ENCODE assay signal across 37 cellular contexts in genomic region chr19:13342672-13343071, GRCh38.
"Had no signal": no experiment of that assay in that cellular context is flagged by ENCODE, and none has a peak within 500 bp of the region (broad histone marks: within the 10 kb centered on the region; RNA-seq: fewer than 3 reads in every experiment).

No MANE protein-coding gene starts in this region.

- DNase-seq: activated effector memory CD4-positive, alpha-beta T cell treated with anti-CD3 and anti-CD28 coated beads, Interleukin-2, amount 50 U/mL, for 16 hours; activated effector memory CD4-positive, alpha-beta T cell treated with Interleukin-2 at 50 U/mL for 16 hours; activated gamma-delta T cell; activated gamma-delta T cell treated with Interleukin-2 at 50 U/mL for 16 hours; activated naive CD4-positive, alpha-beta T cell; activated naive CD4-positive, alpha-beta T cell treated with anti-CD3 and anti-CD28 coated beads for 36 hours; activated naive CD4-positive, alpha-beta T cell treated with anti-CD3 and anti-CD28 coated beads, Interleukin-2, amount 10 ng/mL, durations not matched to agents 7 days and 5 days; activated naive CD4-positive, alpha-beta T cell treated with anti-CD3 and anti-CD28 coated beads, Interleukin-2, amount 50 U/mL, for 16 hours; activated naive CD4-positive, alpha-beta T cell treated with Interleukin-2 at 50 U/mL for 16 hours; activated naive CD8-positive, alpha-beta T cell treated with anti-CD3 and anti-CD28 coated beads for 36 hours; activated naive CD8-positive, alpha-beta T cell treated with anti-CD3 and anti-CD28 coated beads, Interleukin-2, amount 10 ng/mL, durations not matched to agents 7 days and 5 days; activated naive CD8-positive, alpha-beta T cell treated with anti-CD3 and anti-CD28 coated beads, Interleukin-2, amount 50 U/mL, for 24 hours; activated T-cell treated with anti-CD3 and anti-CD28 coated beads, Interleukin-2, amount 50 U/mL, for 24 hours; activated T-cell treated with anti-CD3 and anti-CD28 coated beads, Interleukin-2, amount 50 U/mL, for 4 hours; activated T-cell treated with anti-CD3 and anti-CD28 coated beads, Interleukin-2, amount 50 U/mL, for 48 hours; activated T-cell treated with anti-CD3 and anti-CD28 coated beads, Interleukin-2, amount 50 U/mL, for 72 hours; adrenal gland; amniotic stem cell; amygdala; anterior cingulate cortex; aorta; body of pancreas; brain microvascular endothelial cell; central memory CD4-positive, alpha-beta T cell; cerebellar nuclear complex had no signal

- FAIRE-seq: astrocyte had no signal

- H3K27ac Mint-ChIP-seq: activated naive CD4-positive, alpha-beta T cell treated with anti-CD3 and anti-CD28 coated beads for 36 hours; activated naive CD4-positive, alpha-beta T cell treated with anti-CD3 and anti-CD28 coated beads, Interleukin-2, amount 50 U/mL, for 24 hours; activated naive CD4-positive, alpha-beta T cell treated with anti-CD3 and anti-CD28 coated beads, Interleukin-2, amount 50 U/mL, for 72 hours; activated naive CD8-positive, alpha-beta T cell; activated naive CD8-positive, alpha-beta T cell treated with anti-CD3 and anti-CD28 coated beads for 36 hours; activated naive CD8-positive, alpha-beta T cell treated with anti-CD3 and anti-CD28 coated beads, Interleukin-2, amount 10 ng/mL, durations not matched to agents 7 days and 5 days; activated naive CD8-positive, alpha-beta T cell treated with anti-CD3 and anti-CD28 coated beads, Interleukin-2, amount 50 U/mL, for 24 hours; activated T-cell treated with anti-CD3 and anti-CD28 coated beads, Interleukin-2, amount 50 U/mL, for 24 hours; activated T-cell treated with anti-CD3 and anti-CD28 coated beads, Interleukin-2, amount 50 U/mL, for 72 hours; activated T-helper 1 cell treated with anti-CD3 and anti-CD28 coated beads, Interleukin-12 subunit alpha, Interleukin-12 subunit beta, Interleukin-2, Interleukin-4 antibody, amounts not matched to agents 30 ng/mL and 10 ng/mL and 1 ng/mL, durations not matched to agents 14 hours and 24 hours and 36 hours; activated T-helper 17 cell treated with anti-CD3 and anti-CD28 coated beads, Interleukin-2, amount 50 U/mL, for 72 hours; activated T-helper 2 cell treated with anti-CD3 and anti-CD28 coated beads, Interferon-gamma antibody, Interleukin-2, Interleukin-4, amounts not matched to agents 10 μg/mL and 5 μg/mL and 100 μg/mL, durations not matched to agents 14 hours and 24 hours and 36 hours; brain had no signal

- ATAC-seq: activated naive CD4-positive, alpha-beta T cell treated with anti-CD3 and anti-CD28 coated beads, Interleukin-2, amount 50 U/mL, for 72 hours; activated naive CD8-positive, alpha-beta T cell treated with anti-CD3 and anti-CD28 coated beads, Interleukin-2, amount 50 U/mL, for 24 hours; activated T-cell treated with anti-CD3 and anti-CD28 coated beads, Interleukin-2, amount 50 U/mL, for 4 hours; activated T-cell treated with anti-CD3 and anti-CD28 coated beads, Interleukin-2, amount 50 U/mL, for 72 hours; activated T-helper 17 cell treated with anti-CD3 and anti-CD28 coated beads, Interleukin-2, amount 50 U/mL, for 72 hours; body of pancreas had no signal

- H3K36me3 ChIP-seq: adrenal gland, ascending aorta, brain microvascular endothelial cell, breast epithelium, cardiac muscle cell had no signal

- H3K27me3 Mint-ChIP-seq: activated naive CD8-positive, alpha-beta T cell treated with anti-CD3 and anti-CD28 coated beads, Interleukin-2, amount 10 ng/mL, durations not matched to agents 7 days and 5 days; brain had no signal

- H3K4me3 Mint-ChIP-seq: activated naive CD4-positive, alpha-beta T cell treated with anti-CD3 and anti-CD28 coated beads for 36 hours; activated naive CD4-positive, alpha-beta T cell treated with anti-CD3 and anti-CD28 coated beads, Interleukin-2, amount 10 ng/mL, durations not matched to agents 7 days and 5 days; activated naive CD4-positive, alpha-beta T cell treated with anti-CD3 and anti-CD28 coated beads, Interleukin-2, amount 50 U/mL, for 24 hours; activated naive CD8-positive, alpha-beta T cell; activated naive CD8-positive, alpha-beta T cell treated with anti-CD3 and anti-CD28 coated beads for 36 hours; activated naive CD8-positive, alpha-beta T cell treated with anti-CD3 and anti-CD28 coated beads, Interleukin-2, amount 10 ng/mL, durations not matched to agents 7 days and 5 days; activated naive CD8-positive, alpha-beta T cell treated with anti-CD3 and anti-CD28 coated beads, Interleukin-2, amount 50 U/mL, for 24 hours; activated T-cell treated with anti-CD3 and anti-CD28 coated beads, Interleukin-2, amount 50 U/mL, for 24 hours; activated T-cell treated with anti-CD3 and anti-CD28 coated beads, Interleukin-2, amount 50 U/mL, for 4 hours; activated T-cell treated with anti-CD3 and anti-CD28 coated beads, Interleukin-2, amount 50 U/mL, for 72 hours; activated T-helper 1 cell treated with anti-CD3 and anti-CD28 coated beads, Interleukin-12 subunit alpha, Interleukin-12 subunit beta, Interleukin-2, Interleukin-4 antibody, amounts not matched to agents 30 ng/mL and 10 ng/mL and 1 ng/mL, durations not matched to agents 14 hours and 24 hours and 36 hours; activated T-helper 17 cell treated with anti-CD3 and anti-CD28 coated beads, Interleukin-2, amount 50 U/mL, for 72 hours; brain; central memory CD8-positive, alpha-beta T cell had no signal

- H3K27me3 ChIP-seq: adrenal gland, ascending aorta, body of pancreas, brain microvascular endothelial cell, breast epithelium, cardiac muscle cell had no signal

- H3K4me1 Mint-ChIP-seq: activated naive CD4-positive, alpha-beta T cell treated with anti-CD3 and anti-CD28 coated beads, Interleukin-2, amount 10 ng/mL, durations not matched to agents 7 days and 5 days; activated naive CD4-positive, alpha-beta T cell treated with anti-CD3 and anti-CD28 coated beads, Interleukin-2, amount 50 U/mL, for 24 hours; activated naive CD8-positive, alpha-beta T cell treated with anti-CD3 and anti-CD28 coated beads for 36 hours; activated naive CD8-positive, alpha-beta T cell treated with anti-CD3 and anti-CD28 coated beads, Interleukin-2, amount 10 ng/mL, durations not matched to agents 7 days and 5 days; activated naive CD8-positive, alpha-beta T cell treated with anti-CD3 and anti-CD28 coated beads, Interleukin-2, amount 50 U/mL, for 24 hours; activated T-helper 17 cell treated with anti-CD3 and anti-CD28 coated beads, Interleukin-2, amount 50 U/mL, for 72 hours; brain; central memory CD8-positive, alpha-beta T cell had no signal

- H3K36me3 Mint-ChIP-seq: activated naive CD4-positive, alpha-beta T cell treated with anti-CD3 and anti-CD28 coated beads, Interleukin-2, amount 10 ng/mL, durations not matched to agents 7 days and 5 days; activated naive CD4-positive, alpha-beta T cell treated with anti-CD3 and anti-CD28 coated beads, Interleukin-2, amount 50 U/mL, for 24 hours; activated naive CD4-positive, alpha-beta T cell treated with anti-CD3 and anti-CD28 coated beads, Interleukin-2, amount 50 U/mL, for 72 hours; activated naive CD8-positive, alpha-beta T cell; activated naive CD8-positive, alpha-beta T cell treated with anti-CD3 and anti-CD28 coated beads for 36 hours; activated naive CD8-positive, alpha-beta T cell treated with anti-CD3 and anti-CD28 coated beads, Interleukin-2, amount 10 ng/mL, durations not matched to agents 7 days and 5 days had no signal

- H3K4me3 ChIP-seq: adrenal gland, ascending aorta, body of pancreas, breast epithelium, cardiac muscle cell had no signal

- H3K9me3 ChIP-seq: adrenal gland, ascending aorta, body of pancreas had no signal

- H3K4me1 ChIP-seq: adrenal gland, ascending aorta, body of pancreas, breast epithelium had no signal

- H3K27ac ChIP-seq: adrenal gland, ascending aorta, body of pancreas, brain microvascular endothelial cell, breast epithelium, cardiac muscle cell had no signal

- H3K9me3 Mint-ChIP-seq: activated naive CD4-positive, alpha-beta T cell treated with anti-CD3 and anti-CD28 coated beads for 36 hours; activated naive CD4-positive, alpha-beta T cell treated with anti-CD3 and anti-CD28 coated beads, Interleukin-2, amount 50 U/mL, for 24 hours; activated T-cell treated with anti-CD3 and anti-CD28 coated beads, Interleukin-2, amount 50 U/mL, for 24 hours; activated T-cell treated with anti-CD3 and anti-CD28 coated beads, Interleukin-2, amount 50 U/mL, for 4 hours; activated T-helper 17 cell treated with anti-CD3 and anti-CD28 coated beads, Interleukin-2, amount 50 U/mL, for 72 hours; activated T-helper 2 cell treated with anti-CD3 and anti-CD28 coated beads, Interferon-gamma antibody, Interleukin-2, Interleukin-4, amounts not matched to agents 10 μg/mL and 5 μg/mL and 100 μg/mL, durations not matched to agents 14 hours and 24 hours and 36 hours; central memory CD8-positive, alpha-beta T cell had no signal
